15 cellular contexts compared by ENCODE assay signal in the genomic region with DNA sequence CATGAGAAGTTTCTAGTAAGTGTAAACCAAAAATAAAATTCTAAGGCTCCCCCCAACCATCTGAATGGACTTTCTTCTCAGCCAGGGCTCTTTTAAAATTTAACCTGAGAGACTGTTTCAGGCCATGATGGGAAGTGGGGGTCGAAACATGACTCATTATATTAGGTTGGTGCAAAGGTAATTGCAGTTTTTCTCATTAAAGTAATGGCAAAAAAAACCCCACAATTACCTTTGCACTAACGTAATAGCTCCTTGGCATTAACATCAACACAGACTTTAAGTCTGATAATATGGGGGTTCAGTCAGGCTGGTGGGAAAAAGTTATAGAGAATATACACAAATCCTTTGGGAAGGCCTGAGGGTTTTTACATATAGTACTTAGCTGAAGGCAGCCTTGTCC. TPM values are rescaled to one million over a fixed set of nuclear protein-coding genes. Genes with fewer than 3 reads are reported as not detected.
DNase-seq lines count a peak whose midpoint lies in the region; ATAC-seq, FAIRE-seq and TF ChIP-seq lines count a peak whose summit lies in the region.
"Had no signal": no experiment of that assay in that cellular context is flagged by ENCODE, and none has a peak within 500 bp of the region (broad histone marks: within the 10 kb centered on the region; RNA-seq: fewer than 3 reads in every experiment).

No MANE protein-coding gene starts in this region.

- H3K9me3 Mint-ChIP-seq in nephron, result no peaks in the 10 kb centered on the region
- no peaks in the 10 kb centered on the region for H3K9me3 Mint-ChIP-seq in endothelial cell (ENCODE audit: unreplicated experiment)
- H3K9me3 Mint-ChIP-seq: GM23338 had no signal

- peak; percentile 17 for ATAC-seq in GM19025 (IDR thresholded peaks at IDR 0.05; ENCODE audit: low read depth, unreplicated experiment)
- no peak for ATAC-seq in HG03280 (IDR thresholded peaks at IDR 0.05; ENCODE audit: unreplicated experiment)
- no peak for ATAC-seq in HG03457 (IDR thresholded peaks at IDR 0.05; ENCODE audit: unreplicated experiment)

- DNase-seq in RCC 7860 (ENCODE audit: low spot score) (no peak), kidney (no peak), hepatic stellate cell (ENCODE audit: low spot score) (no peak), endothelial cell (ENCODE audit: low spot score) (no peak)
- DNase-seq: CD4-positive, CD25-positive, alpha-beta regulatory T cell; DMS53; GF-D8; H7 had no signal

- H3K27ac Mint-ChIP-seq in nephron (peak overlapping the region; percentile 80 to 88 (median 81)), endothelial cell (ENCODE audit: unreplicated experiment) (no peak overlapping the region)
- H3K27ac Mint-ChIP-seq: CD4-positive, CD25-positive, alpha-beta regulatory T cell; GM23338 had no signal

- peak; percentile 80 for FAIRE-seq in RCC 7860 (lab: Jason Lieb, UNC)
- peak; percentile 57 for FAIRE-seq in kidney (lab: Jason Lieb, UNC)

- no peak overlapping the region for H3K4me3 Mint-ChIP-seq in nephron
- no peak overlapping the region for H3K4me3 Mint-ChIP-seq in endothelial cell (ENCODE audit: unreplicated experiment)
- H3K4me3 Mint-ChIP-seq: CD4-positive, CD25-positive, alpha-beta regulatory T cell; GM23338 had no signal

- no peak overlapping the region for H3K4me3 ChIP-seq in kidney (ENCODE audit: low read length in 2 of 2)
- H3K4me3 ChIP-seq: BLaER1 treated with 17β-estradiol and CSF1 and Interleukin-3, amounts not matched to agents 10 nM and 100 nM; GM23338 had no signal

- no peaks in the 10 kb centered on the region for H3K27me3 Mint-ChIP-seq in nephron (ENCODE audit: low read depth)
- H3K27me3 Mint-ChIP-seq in endothelial cell (ENCODE audit: unreplicated experiment), result no peaks in the 10 kb centered on the region

- no peaks in the 10 kb centered on the region for H3K36me3 ChIP-seq in kidney (ENCODE audit: control insufficient read depth in 1 of 2, insufficient read depth in 2 of 2, low read length in 2 of 2)
- H3K36me3 ChIP-seq: BLaER1 treated with 17β-estradiol and CSF1 and Interleukin-3, amounts not matched to agents 10 nM and 100 nM had no signal

- no peak for TF ChIP-seq CTCF in kidney (IDR thresholded peaks at IDR 0.05; ENCODE audit: borderline replicate concordance, extremely low read depth, insufficient read depth)
- TF ChIP-seq CTCF in nephron (IDR thresholded peaks at IDR 0.05; ENCODE audit: unreplicated experiment in 3 of 3), result no peak
- no peak for TF ChIP-seq CTCF in endothelial cell (IDR thresholded peaks at IDR 0.05; ENCODE audit: unreplicated experiment)

- H3K9me3 ChIP-seq in kidney (ENCODE audit: control insufficient read depth in 1 of 2, low read length in 2 of 2), result no peaks in the 10 kb centered on the region

- H3K27ac ChIP-seq in kidney (ENCODE audit: low read depth in 2 of 2, low read length in 2 of 2), result peak overlapping the region; percentile 38 to 59
- H3K27ac ChIP-seq: 22Rv1; BLaER1 treated with 17β-estradiol and CSF1 and Interleukin-3, amounts not matched to agents 10 nM and 100 nM had no signal

- intact Hi-C loops in kidney (cut with DNase I), result no loop called here

- peaks cover 3 to 8% of the 10 kb centered on the region in 2 donors for H3K4me1 ChIP-seq in kidney (ENCODE audit: control insufficient read depth in 1 of 2, insufficient read depth in 1 of 2, low read depth in 1 of 2, low read length in 2 of 2)
- H3K4me1 ChIP-seq: BLaER1 treated with 17β-estradiol and CSF1 and Interleukin-3, amounts not matched to agents 10 nM and 100 nM had no signal

- no peak overlapping the region for H3K9ac ChIP-seq in kidney (ENCODE audit: low read length in 2 of 2)
- H3K9ac ChIP-seq: BLaER1 treated with 17β-estradiol and CSF1 and Interleukin-3, amounts not matched to agents 10 nM and 100 nM had no signal

- H3K4me1 Mint-ChIP-seq in nephron (peaks cover 45% of the 10 kb centered on the region), endothelial cell (ENCODE audit: unreplicated experiment) (no peaks in the 10 kb centered on the region)
- H3K4me1 Mint-ChIP-seq: CD4-positive, CD25-positive, alpha-beta regulatory T cell; GM23338 had no signal

- H3K36me3 Mint-ChIP-seq in nephron (ENCODE audit: low read depth) (no peaks in the 10 kb centered on the region), endothelial cell (ENCODE audit: low read depth, unreplicated experiment) (no peaks in the 10 kb centered on the region)
- H3K36me3 Mint-ChIP-seq: CD4-positive, CD25-positive, alpha-beta regulatory T cell had no signal

RNA-seq across cellular contexts. Expression of a gene that starts 9.4 kb away (rescaled TPM):
- total RNA-seq in kidney (66.1 TPM), endothelial cell (ENCODE audit: unreplicated experiment) (32.6 TPM)
- polyA plus RNA-seq in kidney (ENCODE audit: insufficient read depth, low read depth, low replicate concordance), result 47.8 TPM

RNA-seq across cellular contexts. Expression of a gene that starts 58.0 kb away (rescaled TPM):
- 1.5 TPM for total RNA-seq in kidney
- 2.5 TPM for polyA plus RNA-seq in kidney (ENCODE audit: insufficient read depth, low read depth, low replicate concordance)
- total RNA-seq in endothelial cell (ENCODE audit: unreplicated experiment), result 3.1 TPM
- total RNA-seq: CD4-positive, CD25-positive, alpha-beta regulatory T cell had no signal
- polyA plus RNA-seq: CD4-positive, CD25-positive, alpha-beta regulatory T cell had no signal
